ENCODE assay signal across 6 cellular contexts in genomic region chr1:113995382-113995781, GRCh38.
"Had no signal": no experiment of that assay in that cellular context is flagged by ENCODE, and none has a peak within 500 bp of the region (broad histone marks: within the 10 kb centered on the region; RNA-seq: fewer than 3 reads in every experiment).

No MANE protein-coding gene starts in this region.

- DNase-seq: H9, HCEC 1CT, HFFc6, KG1 had no signal

- H3K27ac Mint-ChIP-seq: GM23338, H9, HFFc6, IgD-negative memory B cell had no signal

- H3K4me3 ChIP-seq: GM23338 had no signal

- H3K4me1 Mint-ChIP-seq: IgD-negative memory B cell had no signal

- H3K4me3 Mint-ChIP-seq: GM23338, H9, HFFc6, IgD-negative memory B cell had no signal
